ENCODE assay signal across 14 cellular contexts in the genomic region with DNA sequence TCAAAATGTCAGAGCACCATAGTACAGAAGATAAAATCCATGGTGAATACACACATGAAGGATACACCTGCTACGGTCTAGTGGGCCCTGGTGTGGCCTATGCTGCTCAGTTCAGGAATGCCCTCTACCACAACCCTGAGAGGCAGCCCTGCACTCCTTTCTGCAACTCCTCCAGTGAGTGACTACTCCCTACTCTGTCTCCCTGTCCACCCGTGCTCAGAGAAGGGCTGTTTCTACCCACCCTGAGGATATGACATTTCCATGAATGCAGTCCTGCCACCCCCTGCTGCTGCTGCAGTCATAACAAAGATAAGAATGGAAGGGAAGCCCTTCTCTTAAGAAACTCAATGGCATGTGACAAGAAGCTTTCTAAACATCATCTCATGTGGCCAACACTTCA.
DNase-seq lines count a peak whose midpoint lies in the region; ATAC-seq and TF ChIP-seq lines count a peak whose summit lies in the region.
"Had no signal": no experiment of that assay in that cellular context is flagged by ENCODE, and none has a peak within 500 bp of the region (broad histone marks: within the 10 kb centered on the region; RNA-seq: fewer than 3 reads in every experiment).

No MANE protein-coding gene starts in this region.

- H3K79me2 ChIP-seq in ACC112 (ENCODE audit: control insufficient read depth, insufficient read depth, low read length, unreplicated experiment) = no peaks in the 10 kb centered on the region

- H3K36me3 ChIP-seq in ACC112 (ENCODE audit: insufficient read depth, low read length) (no peaks in the 10 kb centered on the region), endodermal cell (ENCODE audit: control insufficient read depth, insufficient read depth, low read length) (no peaks in the 10 kb centered on the region), ovary (no peaks in the 10 kb centered on the region)
- H3K36me3 ChIP-seq: HAP-1 had no signal

- no peaks in the 10 kb centered on the region for H3K9me3 ChIP-seq in endodermal cell (ENCODE audit: control insufficient read depth, low read length)
- H3K9me3 ChIP-seq in ovary = no peaks in the 10 kb centered on the region
- H3K9me3 ChIP-seq: HAP-1 had no signal

- DNase-seq in HEK293T (ENCODE audit: extremely low spot score) = peak; percentile 10
- DNase-seq in endodermal cell = peak; percentile 36
- no peak for DNase-seq in RWPE1 (ENCODE audit: low spot score)
- no peak for DNase-seq in ovary
- DNase-seq: C1 segment of cervical spinal cord; Calu3; CD4-positive, alpha-beta T cell; DMS 273 treated with DMSO at 0.1 percent for 48 hours had no signal

- no peak for TF ChIP-seq POLR2A in ovary (IDR thresholded peaks at IDR 0.05)

- H3K27me3 ChIP-seq in ACC112 (ENCODE audit: insufficient read depth, low read length) = no peaks in the 10 kb centered on the region
- H3K27me3 ChIP-seq in endodermal cell (ENCODE audit: control insufficient read depth, insufficient read depth, low read length, poor library complexity, severe bottlenecking) = no peaks in the 10 kb centered on the region
- H3K27me3 ChIP-seq in ovary = no peaks in the 10 kb centered on the region

- POLR2A ChIA-PET in HEK293T (lab: Yijun Ruan, JAX) (no interaction called here), RWPE1 (lab: Yijun Ruan, JAX; ENCODE audit: low non-redundant PET) (no interaction called here)

- peaks cover 4% of the 10 kb centered on the region for H3K27me3 Mint-ChIP-seq in endodermal cell (ENCODE audit: insufficient read depth)
- H3K27me3 Mint-ChIP-seq in stimulated activated memory B cell treated with anti-CD40 and anti-IgM and Interleukin-4, amounts not matched to agents 10 μg/mL and 1 μg/mL and 100 μg/mL, for 72 hours = no peaks in the 10 kb centered on the region

- H3K9ac ChIP-seq in endodermal cell (ENCODE audit: extremely low read depth, low read length, poor library complexity, severe bottlenecking) = no peak overlapping the region

- H3K4me3 ChIP-seq in ACC112 (ENCODE audit: low read depth, low read length) (no peak overlapping the region), endodermal cell (ENCODE audit: low read length) (no peak overlapping the region), ovary (no peak overlapping the region)
- H3K4me3 ChIP-seq: GM12878, HAP-1 had no signal

- peak overlapping the region; percentile 72 for H3K27ac ChIP-seq in ACC112 (ENCODE audit: low read depth, low read length)
- H3K27ac ChIP-seq in endodermal cell (ENCODE audit: low read depth, low read length) = no peak overlapping the region
- no peak overlapping the region for H3K27ac ChIP-seq in RWPE1
- H3K27ac ChIP-seq in ovary = no peak overlapping the region

- no peak for TF ChIP-seq EP300 in ovary (IDR thresholded peaks at IDR 0.05)

- H3K36me3 Mint-ChIP-seq in endodermal cell (ENCODE audit: low read depth) = no peaks in the 10 kb centered on the region
- H3K36me3 Mint-ChIP-seq in stimulated activated memory B cell treated with anti-CD40 and anti-IgM and Interleukin-4, amounts not matched to agents 10 μg/mL and 1 μg/mL and 100 μg/mL, for 72 hours = no peaks in the 10 kb centered on the region

- intact Hi-C loops in ovary (cut with DNase I) = no loop called here

- H3K27ac Mint-ChIP-seq in endodermal cell = no peak overlapping the region
- H3K27ac Mint-ChIP-seq in stimulated activated memory B cell treated with anti-CD40 and anti-IgM and Interleukin-4, amounts not matched to agents 10 μg/mL and 1 μg/mL and 100 μg/mL, for 72 hours = no peak overlapping the region
- H3K27ac Mint-ChIP-seq: B cell; CD4-positive, alpha-beta T cell had no signal

- no peaks in the 10 kb centered on the region for H3K9me3 Mint-ChIP-seq in endodermal cell
- no peaks in the 10 kb centered on the region for H3K9me3 Mint-ChIP-seq in stimulated activated memory B cell treated with anti-CD40 and anti-IgM and Interleukin-4, amounts not matched to agents 10 μg/mL and 1 μg/mL and 100 μg/mL, for 72 hours
- H3K9me3 Mint-ChIP-seq: CD4-positive, alpha-beta T cell had no signal

- H3K4me1 Mint-ChIP-seq in endodermal cell = peaks cover 25% of the 10 kb centered on the region
- no peaks in the 10 kb centered on the region for H3K4me1 Mint-ChIP-seq in stimulated activated memory B cell treated with anti-CD40 and anti-IgM and Interleukin-4, amounts not matched to agents 10 μg/mL and 1 μg/mL and 100 μg/mL, for 72 hours
- H3K4me1 Mint-ChIP-seq: B cell had no signal

- H3K4me1 ChIP-seq in ACC112 (ENCODE audit: control insufficient read depth, insufficient read depth, low read length, unreplicated experiment) = peaks cover 15% of the 10 kb centered on the region
- no peaks in the 10 kb centered on the region for H3K4me1 ChIP-seq in endodermal cell (ENCODE audit: control insufficient read depth, insufficient read depth, low read length)
- no peaks in the 10 kb centered on the region for H3K4me1 ChIP-seq in ovary (ENCODE audit: insufficient read depth)
- H3K4me1 ChIP-seq: HAP-1 had no signal

- TF ChIP-seq CTCF in endodermal cell (conservative IDR thresholded peaks at IDR 0.05) = no peak
- no peak for TF ChIP-seq CTCF in RWPE1 (conservative IDR thresholded peaks at IDR 0.05; ENCODE audit: low read depth)
- no peak for TF ChIP-seq CTCF in ovary (IDR thresholded peaks at IDR 0.05)

- peak; percentile 17 for ATAC-seq in stimulated activated memory B cell treated with anti-CD40 and anti-IgM and Interleukin-4, amounts not matched to agents 10 μg/mL and 1 μg/mL and 100 μg/mL, for 72 hours
- no peak for ATAC-seq in GM21619 (IDR thresholded peaks at IDR 0.05; ENCODE audit: unreplicated experiment)
- ATAC-seq: GM12878 had no signal

- WGBS in endodermal cell (ENCODE audit: insufficient coverage in 1 of 2, insufficient read length in 1 of 2), 2 experiments = 51 to 75% methylated on average over 2 of the region's 2 CpGs
- WGBS in ovary, 3 donors = 37 to 53% (median 43%) methylated on average over 2 of the region's 2 CpGs

- CTCF ChIA-PET in HEK293T (lab: Yijun Ruan, JAX) (no interaction called here), RWPE1 (lab: Yijun Ruan, JAX) (no interaction called here)

- H2AFZ ChIP-seq in ACC112 (ENCODE audit: low read length, unreplicated experiment) = no peak overlapping the region

- no peak overlapping the region for H3K4me3 Mint-ChIP-seq in endodermal cell
- no peak overlapping the region for H3K4me3 Mint-ChIP-seq in stimulated activated memory B cell treated with anti-CD40 and anti-IgM and Interleukin-4, amounts not matched to agents 10 μg/mL and 1 μg/mL and 100 μg/mL, for 72 hours
- H3K4me3 Mint-ChIP-seq: B cell; CD4-positive, alpha-beta T cell had no signal

TF ChIP-seq in HEK293T, 16 proteins besides CTCF, POLR2A, EP300 and RAD21:
- no peak for TF ChIP-seq SUZ12 (IDR thresholded peaks at IDR 0.05)
- no peak for TF ChIP-seq ELF4 (IDR thresholded peaks at IDR 0.05)
- TF ChIP-seq ZNF384 (IDR thresholded peaks at IDR 0.05) = no peak
- no peak for TF ChIP-seq FOXM1 (IDR thresholded peaks at IDR 0.05; ENCODE audit: borderline replicate concordance)
- no peak for TF ChIP-seq HDGF (IDR thresholded peaks at IDR 0.05; ENCODE audit: borderline replicate concordance)
- no peak for TF ChIP-seq LEF1 (IDR thresholded peaks at IDR 0.05; ENCODE audit: borderline replicate concordance)
- no peak for TF ChIP-seq FOXK2 (IDR thresholded peaks at IDR 0.05)
- no peak for TF ChIP-seq TARDBP (IDR thresholded peaks at IDR 0.05)
- TF ChIP-seq SP1 (IDR thresholded peaks at IDR 0.05) = no peak
- no peak for TF ChIP-seq BHLHE40 (IDR thresholded peaks at IDR 0.05; ENCODE audit: borderline replicate concordance)
- TF ChIP-seq, protein P1, sequence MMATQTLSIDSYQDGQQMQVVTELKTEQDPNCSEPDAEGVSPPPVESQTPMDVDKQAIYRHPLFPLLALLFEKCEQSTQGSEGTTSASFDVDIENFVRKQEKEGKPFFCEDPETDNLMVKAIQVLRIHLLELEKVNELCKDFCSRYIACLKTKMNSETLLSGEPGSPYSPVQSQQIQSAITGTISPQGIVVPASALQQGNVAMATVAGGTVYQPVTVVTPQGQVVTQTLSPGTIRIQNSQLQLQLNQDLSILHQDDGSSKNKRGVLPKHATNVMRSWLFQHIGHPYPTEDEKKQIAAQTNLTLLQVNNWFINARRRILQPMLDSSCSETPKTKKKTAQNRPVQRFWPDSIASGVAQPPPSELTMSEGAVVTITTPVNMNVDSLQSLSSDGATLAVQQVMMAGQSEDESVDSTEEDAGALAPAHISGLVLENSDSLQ (IDR thresholded peaks at IDR 0.05) = no peak

Comparison
In these comparisons a context has a peak if more than half of its experiments do, and no peak if none do; other contexts are left out.
1. DNase-seq: peak in HEK293T (single experiment) and endodermal cell (single experiment); none in RWPE1 (single experiment) and ovary (0 of 5).